In the genomic region with DNA sequence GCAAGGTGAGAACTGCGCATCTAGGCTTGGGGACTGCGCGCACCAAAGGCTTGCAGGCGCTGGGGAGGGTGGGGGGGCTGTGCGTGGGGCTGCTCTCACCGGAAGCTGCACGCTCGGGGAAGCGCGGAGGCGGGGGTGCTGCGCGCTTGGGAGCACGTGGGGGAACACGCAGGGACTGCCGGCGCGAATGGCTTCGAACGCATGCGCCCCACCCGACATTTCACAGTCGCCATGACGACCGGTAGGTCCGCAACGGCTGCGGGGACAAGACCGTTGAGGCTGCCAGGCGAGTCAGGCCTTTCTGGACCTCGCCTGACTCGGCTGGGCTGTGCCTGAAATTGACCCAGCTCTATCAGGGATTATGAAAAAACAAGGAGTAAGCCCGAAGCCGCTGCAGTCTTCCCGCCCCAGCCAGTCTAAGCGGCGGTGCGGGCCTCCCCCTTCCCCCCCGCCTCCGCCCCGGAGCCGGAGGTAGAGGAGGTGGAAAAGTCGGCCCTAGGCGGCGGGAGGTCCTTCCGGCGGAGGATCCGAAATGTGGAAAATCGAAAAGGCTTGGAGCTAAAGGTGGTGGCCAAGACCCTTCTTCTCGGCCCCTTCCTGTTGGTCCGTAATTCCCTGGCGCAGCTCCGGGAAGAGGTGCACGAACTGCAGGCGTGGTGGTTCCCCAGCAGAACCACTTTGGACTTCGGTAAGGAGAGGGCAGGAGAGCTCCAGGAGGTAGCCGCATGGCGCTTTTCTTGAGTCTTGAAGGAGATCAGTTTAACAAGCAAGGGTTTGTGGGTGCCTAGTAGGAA, we compare ENCODE assay signal across 8 cellular contexts. TPM values are rescaled to one million over a fixed set of nuclear protein-coding genes. Genes with fewer than 3 reads are reported as not detected.
A peak's percentile ranks its signal among the peaks of the same experiment; 100 is the strongest.
DNase-seq lines count a peak whose midpoint lies in the region; ATAC-seq lines count a peak whose summit lies in the region.

No MANE protein-coding gene starts in this region.

- no peak overlapping the region for H2BK120ac ChIP-seq in neuronal stem cell (ENCODE audit: low read depth, low read length)

- no peak overlapping the region for H3K27ac ChIP-seq in neuronal stem cell (replicated peaks; ENCODE audit: low read length)
- no peak overlapping the region for H3K27ac ChIP-seq in urinary bladder (ENCODE audit: low read depth)

- peak; percentile 6 for DNase-seq in ACHN
- peak; percentile 15 for DNase-seq in NCI-H1092 treated with DMSO at 0.1 percent for 48 hours (lab: John Stamatoyannopoulos, UW)
- peak; percentile 64 for DNase-seq in activated effector memory CD4-positive, alpha-beta T cell treated with anti-CD3 and anti-CD28 coated beads, Interleukin-2, amount 50 U/mL, for 16 hours
- DNase-seq in glomerular visceral epithelial cell (ENCODE audit: extremely low spot score): peak; percentile 20
- no peak for DNase-seq in neuronal stem cell (ENCODE audit: low spot score)
- DNase-seq in Kasumi-1 (lab: John Stamatoyannopoulos, UW): no peak

- H3K4me3 ChIP-seq in neuronal stem cell (ENCODE audit: low read length in 2 of 2) (peak overlapping the region; percentile 36 to 82), urinary bladder (ENCODE audit: low read depth, low read length) (peak overlapping the region; percentile 47)

- peak overlapping the region; percentile 57 for H3K18ac ChIP-seq in neuronal stem cell (ENCODE audit: low read length)

- H3K36me3 ChIP-seq in neuronal stem cell (replicated peaks in 1 of 2; ENCODE audit: control insufficient read depth in 2 of 2, insufficient read depth in 2 of 2, low read length in 2 of 2) (no peaks in the 10 kb centered on the region), urinary bladder (ENCODE audit: insufficient read depth) (no peaks in the 10 kb centered on the region)

- H4K91ac ChIP-seq in neuronal stem cell (ENCODE audit: low read depth, low read length, poor library complexity): no peak overlapping the region

- H2BK15ac ChIP-seq in neuronal stem cell (ENCODE audit: low read length): no peak overlapping the region

- no peaks in the 10 kb centered on the region for H3K79me1 ChIP-seq in neuronal stem cell (ENCODE audit: low read depth, low read length)

- H3K9me3 ChIP-seq in neuronal stem cell (replicated peaks in 1 of 2; ENCODE audit: control insufficient read depth in 2 of 2, insufficient read depth in 1 of 2, low read depth in 1 of 2, low read length in 2 of 2): no peaks in the 10 kb centered on the region

- no CpG with 5 or more reads among the region's 58 CpGs for WGBS in neuronal stem cell (ENCODE audit: extremely low coverage in 2 of 2, insufficient read length in 2 of 2, insufficient replicate concordance in 1 of 2), 2 donors
- WGBS in urinary bladder: 2% methylated on average over 58 of the region's 58 CpGs

- no peak overlapping the region for H2AK5ac ChIP-seq in neuronal stem cell (ENCODE audit: low read depth, low read length)

- H3K4me1 ChIP-seq in neuronal stem cell (ENCODE audit: control insufficient read depth in 2 of 2, insufficient read depth in 1 of 2, low read depth in 1 of 2, low read length in 2 of 2): no peaks in the 10 kb centered on the region
- H3K4me1 ChIP-seq in urinary bladder (ENCODE audit: insufficient read depth): no peaks in the 10 kb centered on the region

- in situ Hi-C loops in ACHN (cut with HindIII; ENCODE audit: low pct_ligation_motif_present, low pct_unique_long_range_greater_than_20kb, low sequenced_read_pairs): no loop called here

- peak overlapping the region; percentile 74 for H2AFZ ChIP-seq in neuronal stem cell (ENCODE audit: low read length)

- H3K27me3 ChIP-seq in neuronal stem cell (ENCODE audit: control insufficient read depth in 3 of 3, insufficient read depth in 3 of 3, low read depth in 1 of 3, low read length in 3 of 3): peaks cover 0 to 5% (median 0%) of the 10 kb centered on the region in 3 experiments

- H2BK12ac ChIP-seq in neuronal stem cell (ENCODE audit: low read length): no peak overlapping the region

- no peak for ATAC-seq in GM18867 (IDR thresholded peaks at IDR 0.05; ENCODE audit: unreplicated experiment)

- H4K8ac ChIP-seq in neuronal stem cell (ENCODE audit: low read depth, low read length): no peak overlapping the region

- no peak overlapping the region for H2BK5ac ChIP-seq in neuronal stem cell (ENCODE audit: low read length)

- no peak overlapping the region for H3K14ac ChIP-seq in neuronal stem cell (ENCODE audit: low read length)

- H3K4ac ChIP-seq in neuronal stem cell (ENCODE audit: low read length): no peak overlapping the region

- H3K9ac ChIP-seq in neuronal stem cell (ENCODE audit: low read depth, low read length, poor library complexity): peak overlapping the region; percentile 81

- peak overlapping the region; percentile 71 for H3K4me2 ChIP-seq in neuronal stem cell (ENCODE audit: insufficient read depth, low read length, poor library complexity, severe bottlenecking)

- H3K23ac ChIP-seq in neuronal stem cell (ENCODE audit: low read depth, low read length, poor library complexity): no peak overlapping the region

RNA-seq across cellular contexts. Expression of a gene that starts 34.9 kb away (rescaled TPM):
- polyA plus RNA-seq in neuronal stem cell (2013, experiment 1 of 2): 2.0 TPM
- 1.9 TPM for polyA plus RNA-seq in neuronal stem cell (2013, experiment 2 of 2)
- 5.8 TPM for total RNA-seq in urinary bladder
- polyA plus RNA-seq in urinary bladder: 8.1 TPM

Comparison
In these comparisons a context has a peak if more than half of its experiments do, and no peak if none do; other contexts are left out.
1. DNase-seq: peak in ACHN (single experiment), NCI-H1092 treated with DMSO at 0.1 percent for 48 hours (single experiment), activated effector memory CD4-positive, alpha-beta T cell treated with anti-CD3 and anti-CD28 coated beads, Interleukin-2, amount 50 U/mL, for 16 hours (single experiment) and glomerular visceral epithelial cell (single experiment); none in neuronal stem cell (single experiment) and Kasumi-1 (0 of 2).